Comparison of ENCODE assay signal across 8 cellular contexts in genomic region chr12:122834229-122834920, GRCh38. TPM values are rescaled to one million over a fixed set of nuclear protein-coding genes. Genes with fewer than 3 reads are reported as not detected.
DNase-seq lines count a peak whose midpoint lies in the region; ATAC-seq and TF ChIP-seq lines count a peak whose summit lies in the region.

No MANE protein-coding gene starts in this region.

- ATAC-seq in activated T-cell treated with anti-CD3 and anti-CD28 coated beads, Interleukin-2, amount 50 U/mL, for 72 hours (replicated peaks in 1 of 2) = peak in 1 of 2 donors; percentile 6
- peak; percentile 49 for ATAC-seq in aorta (ENCODE audit: low FRiP score)
- no peak for ATAC-seq in GM21423 (IDR thresholded peaks at IDR 0.05; ENCODE audit: unreplicated experiment)
- no peak for ATAC-seq in HG03565 (IDR thresholded peaks at IDR 0.05; ENCODE audit: unreplicated experiment)

- peak overlapping the region in 1 of 2 donors; percentile 74 for H3K27ac ChIP-seq in aorta (ENCODE audit: low read depth in 1 of 2, low read length in 2 of 2)

- H3K27me3 ChIP-seq in aorta (ENCODE audit: control insufficient read depth in 1 of 2, insufficient read depth in 2 of 2, low read length in 1 of 2) = no peaks in the 10 kb centered on the region

- peak overlapping the region; percentile 75 for H3K27ac Mint-ChIP-seq in activated T-cell treated with anti-CD3 and anti-CD28 coated beads, Interleukin-2, amount 50 U/mL, for 72 hours

- intact Hi-C loops in aorta (cut with DNase I) = no loop called here

- H3K27me3 Mint-ChIP-seq in activated T-cell treated with anti-CD3 and anti-CD28 coated beads, Interleukin-2, amount 50 U/mL, for 72 hours (ENCODE audit: low read depth) = no peaks in the 10 kb centered on the region

- no peaks in the 10 kb centered on the region for H3K36me3 ChIP-seq in aorta (ENCODE audit: control insufficient read depth in 1 of 2, insufficient read depth in 2 of 2, low read length in 1 of 2)

- peak overlapping the region; percentile 86 to 98 for H3K4me3 Mint-ChIP-seq in activated T-cell treated with anti-CD3 and anti-CD28 coated beads, Interleukin-2, amount 50 U/mL, for 72 hours

- DNase-seq in GM12864 (ENCODE audit: low read depth) (no peak), NCI-H2029 (lab: John Stamatoyannopoulos, UW) (peak; percentile 71), fibroblast of the conjunctiva (ENCODE audit: low read depth) (peak; percentile 51), myocyte (ENCODE audit: low read depth) (peak; percentile 85), aorta (peak; percentile 67 to 82)
- no peak for DNase-seq in activated T-cell treated with anti-CD3 and anti-CD28 coated beads, Interleukin-2, amount 50 U/mL, for 72 hours

- H3K9me3 Mint-ChIP-seq in activated T-cell treated with anti-CD3 and anti-CD28 coated beads, Interleukin-2, amount 50 U/mL, for 72 hours = no peaks in the 10 kb centered on the region

- no peaks in the 10 kb centered on the region for H3K4me1 ChIP-seq in aorta (ENCODE audit: control insufficient read depth in 1 of 2, insufficient read depth in 2 of 2, low read length in 2 of 2)

- peak overlapping the region; percentile 14; the same call in 1 of the 2 replicates for H3K4me3 ChIP-seq in GM12864 (ENCODE audit: low read depth, low read length)
- peak overlapping the region; percentile 88 to 99 for H3K4me3 ChIP-seq in aorta (ENCODE audit: low read length in 2 of 2)

- H3K9me3 ChIP-seq in aorta (ENCODE audit: control insufficient read depth, low read length) = no peaks in the 10 kb centered on the region

- peaks cover 45% of the 10 kb centered on the region for H3K4me1 Mint-ChIP-seq in activated T-cell treated with anti-CD3 and anti-CD28 coated beads, Interleukin-2, amount 50 U/mL, for 72 hours (ENCODE audit: low read depth)

- peaks cover 3 to 4% of the 10 kb centered on the region in 2 donors for H3K36me3 Mint-ChIP-seq in activated T-cell treated with anti-CD3 and anti-CD28 coated beads, Interleukin-2, amount 50 U/mL, for 72 hours (ENCODE audit: insufficient read depth in 2 of 2)

- no peak for TF ChIP-seq CTCF in GM12864 (IDR thresholded peaks at IDR 0.05; ENCODE audit: low read depth, low read length, missing control alignments)

- 0 to 1% methylated on average over 18 of the region's 18 CpGs for WGBS in aorta, 2 donors

RNA-seq across cellular contexts. Expression of gene HIP1R, which starts 0.9 kb away (rescaled TPM):
- 10 to 100 TPM; 20.0 to 28.1 TPM for total RNA-seq in activated T-cell treated with anti-CD3 and anti-CD28 coated beads, Interleukin-2, amount 50 U/mL, for 72 hours
- 10.0 and 25.0 TPM in 2 replicates for total RNA-seq in myocyte
- 12.1 TPM for polyA plus RNA-seq in myocyte (2012)
- total RNA-seq in aorta = 10 to 100 TPM; 25.4 to 26.6 TPM
- polyA plus RNA-seq in aorta = 100 to 1,000 TPM in 1 of 2 donors, 10 to 100 TPM in 1; 33.7 to 101 TPM

Comparison
In these comparisons a context has a peak if more than half of its experiments do, and no peak if none do; other contexts are left out.
1. DNase-seq: peak in NCI-H2029 (single experiment), fibroblast of the conjunctiva (single experiment), myocyte (single experiment) and aorta (2 of 2); none in GM12864 (single experiment) and activated T-cell treated with anti-CD3 and anti-CD28 coated beads, Interleukin-2, amount 50 U/mL, for 72 hours (0 of 2).